In genomic region chr2:111452208-111452607, GRCh38 we compare ENCODE assay signal across 8 cellular contexts.
DNase-seq lines count a peak whose midpoint lies in the region; ATAC-seq and TF ChIP-seq lines count a peak whose summit lies in the region.
"Not testable (repeated sequence)": the region's sequence is repeated elsewhere in the genome, so short reads cannot be mapped to it uniquely, and the experiment has no call there.

No MANE protein-coding gene starts in this region.

- not testable (repeated sequence) for H3K9me3 ChIP-seq in SU-DHL-6 (ENCODE audit: insufficient read depth, low read length)

- not testable (repeated sequence) for H2AFZ ChIP-seq in SU-DHL-6 (ENCODE audit: low read depth, low read length, severe bottlenecking)

- peak overlapping the region; percentile 29 for H3K4me2 ChIP-seq in SU-DHL-6 (ENCODE audit: low read depth, low read length, poor library complexity, severe bottlenecking)

- not testable (repeated sequence) for H3F3A ChIP-seq in SU-DHL-6 (ENCODE audit: insufficient read depth)

- H3K79me2 ChIP-seq in SU-DHL-6 (ENCODE audit: insufficient read depth, low read length) = not testable (repeated sequence)

- not testable (repeated sequence) for H4K20me1 ChIP-seq in SU-DHL-6 (ENCODE audit: low read depth, low read length)

- peak overlapping the region; percentile 72 for H3K27ac ChIP-seq in SU-DHL-6 (ENCODE audit: low read depth, low read length)

- H3K4me3 ChIP-seq in SU-DHL-6 (ENCODE audit: insufficient read depth, low read length, poor library complexity, severe bottlenecking) = not testable (repeated sequence)

- H3K9ac ChIP-seq in SU-DHL-6 (ENCODE audit: low read length) = not testable (repeated sequence)

- H3K27ac Mint-ChIP-seq in activated naive CD4-positive, alpha-beta T cell treated with anti-CD3 and anti-CD28 coated beads, Interleukin-2, amount 50 U/mL, for 72 hours; stimulated activated memory B cell treated with anti-CD40 and anti-IgM and Interleukin-4, amounts not matched to agents 10 μg/mL and 1 μg/mL and 100 μg/mL, for 72 hours: not testable (repeated sequence)

- not testable (repeated sequence) for H3K36me3 ChIP-seq in SU-DHL-6 (ENCODE audit: low read length)

- peak; percentile 74 for ATAC-seq in GM18502 (IDR thresholded peaks at IDR 0.05; ENCODE audit: poor library complexity, unreplicated experiment)
- peak; percentile 63 for ATAC-seq in GM21360 (IDR thresholded peaks at IDR 0.05; ENCODE audit: unreplicated experiment)
- peak; percentile 62 for ATAC-seq in HG02623 (IDR thresholded peaks at IDR 0.05; ENCODE audit: unreplicated experiment)
- ATAC-seq in HG03378 (IDR thresholded peaks at IDR 0.05; ENCODE audit: unreplicated experiment) = peak; percentile 58
- peak; percentile 65 to 73 for ATAC-seq in activated naive CD4-positive, alpha-beta T cell treated with anti-CD3 and anti-CD28 coated beads, Interleukin-2, amount 50 U/mL, for 72 hours
- ATAC-seq in left cardiac atrium = peak; percentile 42
- peak; percentile 90 for ATAC-seq in stimulated activated memory B cell treated with anti-CD40 and anti-IgM and Interleukin-4, amounts not matched to agents 10 μg/mL and 1 μg/mL and 100 μg/mL, for 72 hours

- H3K4me3 Mint-ChIP-seq in stimulated activated memory B cell treated with anti-CD40 and anti-IgM and Interleukin-4, amounts not matched to agents 10 μg/mL and 1 μg/mL and 100 μg/mL, for 72 hours = not testable (repeated sequence)

- intact Hi-C loops in left cardiac atrium (cut with DNase I) = not testable (repeated sequence)

- not testable (repeated sequence) for H3K27me3 ChIP-seq in SU-DHL-6 (ENCODE audit: low read length)

- not testable (repeated sequence) for DNase-seq in activated naive CD4-positive, alpha-beta T cell treated with anti-CD3 and anti-CD28 coated beads, Interleukin-2, amount 50 U/mL, for 72 hours (ENCODE audit: low spot score in 2 of 2); left cardiac atrium

- not testable (repeated sequence) for H3K9me2 ChIP-seq in SU-DHL-6 (replicated peaks; ENCODE audit: insufficient read depth, low read length)

- not testable (repeated sequence) for H3K27me3 Mint-ChIP-seq in stimulated activated memory B cell treated with anti-CD40 and anti-IgM and Interleukin-4, amounts not matched to agents 10 μg/mL and 1 μg/mL and 100 μg/mL, for 72 hours

- not testable (repeated sequence) for H3K9me3 Mint-ChIP-seq in activated naive CD4-positive, alpha-beta T cell treated with anti-CD3 and anti-CD28 coated beads, Interleukin-2, amount 50 U/mL, for 72 hours; stimulated activated memory B cell treated with anti-CD40 and anti-IgM and Interleukin-4, amounts not matched to agents 10 μg/mL and 1 μg/mL and 100 μg/mL, for 72 hours

- TF ChIP-seq CTCF in SU-DHL-6 (IDR thresholded peaks at IDR 0.05; ENCODE audit: insufficient read depth, low read length, poor library complexity, severe bottlenecking) = not testable (repeated sequence)

- not testable (repeated sequence) for H3K36me3 Mint-ChIP-seq in activated naive CD4-positive, alpha-beta T cell treated with anti-CD3 and anti-CD28 coated beads, Interleukin-2, amount 50 U/mL, for 72 hours; stimulated activated memory B cell treated with anti-CD40 and anti-IgM and Interleukin-4, amounts not matched to agents 10 μg/mL and 1 μg/mL and 100 μg/mL, for 72 hours

- H3K4me1 Mint-ChIP-seq in stimulated activated memory B cell treated with anti-CD40 and anti-IgM and Interleukin-4, amounts not matched to agents 10 μg/mL and 1 μg/mL and 100 μg/mL, for 72 hours = not testable (repeated sequence)
